ENCODE assay signal across 29 cellular contexts in genomic region chr10:8876171-8876570, GRCh38.
"Had no signal": no experiment of that assay in that cellular context is flagged by ENCODE, and none has a peak within 500 bp of the region (broad histone marks: within the 10 kb centered on the region; RNA-seq: fewer than 3 reads in every experiment).

No MANE protein-coding gene starts in this region.

- H3K4me3 ChIP-seq: pancreas, psoas muscle, right lobe of liver, sigmoid colon, skin epidermis, smooth muscle cell, spleen, suprapubic skin, testis, tibial artery, transverse colon, upper lobe of right lung, uterus had no signal

- H3K27ac ChIP-seq: neutrophil, pancreas, psoas muscle, right lobe of liver, sigmoid colon, skin epidermis, spleen, suprapubic skin, testis, tibial artery, transverse colon, upper lobe of right lung, uterus had no signal

- ATAC-seq: naive thymus-derived CD8-positive, alpha-beta T cell; natural killer cell treated with Interleukin-12 subunit alpha and Interleukin-12 subunit beta and Interleukin-15 and Interleukin-18, amount 100 ng/mL, for 72 hours; pancreas; psoas muscle; right cardiac atrium; right lobe of liver; stimulated activated memory B cell treated with anti-CD40 and anti-IgM and Interleukin-4, amounts not matched to agents 10 μg/mL and 1 μg/mL and 100 μg/mL, for 72 hours; stimulated activated naive CD8-positive, alpha-beta T cell treated with anti-CD3 and anti-CD28 coated beads, Interleukin-15, amount 100 ng/mL, for 72 hours; stimulated activated naive CD8-positive, alpha-beta T cell treated with anti-CD3 and anti-CD28 coated beads, Interleukin-15, Interleukin-2, amounts not matched to agents 100 U/mL and 50 U/mL, for 24 hours; upper lobe of right lung had no signal

- H3K36me3 ChIP-seq: neutrophil, pancreas, right lobe of liver, sigmoid colon, spleen, suprapubic skin, tibial artery, transverse colon, upper lobe of right lung, uterus had no signal

- DNase-seq: naive thymus-derived CD8-positive, alpha-beta T cell; nephron progenitor cell; nucleus accumbens; pancreas; psoas muscle; right cardiac atrium; right lobe of liver; sigmoid colon; spleen; stimulated activated CD4-positive, alpha-beta T cell treated with anti-CD3 and anti-CD28 coated beads, Interleukin-12 subunit alpha, Interleukin-12 subunit beta, amount 100 ng/mL, for 4 hours; stimulated activated CD4-positive, alpha-beta T cell treated with anti-CD3 and anti-CD28 coated beads, Interleukin-1b, Interleukin-23, amount 100 ng/mL, for 48 hours; stimulated activated CD4-positive, alpha-beta T cell treated with anti-CD3 and anti-CD28 coated beads, Interleukin-4, amount 100 ng/mL, for 1 hour; stimulated activated CD4-positive, alpha-beta T cell treated with anti-CD3 and anti-CD28 coated beads, Interleukin-4, amount 100 ng/mL, for 4 hours; stimulated activated CD8-positive, alpha-beta memory T cell treated with anti-CD3 and anti-CD28 coated beads, Interleukin-4, amount 100 ng/mL, for 48 hours; stimulated activated naive CD4-positive, alpha-beta T cell; stimulated activated naive CD8-positive, alpha-beta T cell treated with anti-CD3 and anti-CD28 coated beads, Interleukin-15, amount 100 ng/mL, for 72 hours; stimulated activated naive CD8-positive, alpha-beta T cell treated with anti-CD3 and anti-CD28 coated beads, Interleukin-15, Interleukin-2, amounts not matched to agents 100 U/mL and 50 U/mL, for 24 hours; substantia nigra; testis; tibial artery; transverse colon; upper lobe of right lung; uterus had no signal

- H3K9me3 ChIP-seq: neutrophil, pancreas, psoas muscle, right lobe of liver, sigmoid colon, spleen, suprapubic skin, testis, tibial artery, transverse colon, upper lobe of right lung, uterus had no signal

- H3K4me1 ChIP-seq: pancreas, psoas muscle, right lobe of liver, sigmoid colon, spleen, testis, tibial artery, transverse colon, upper lobe of right lung, uterus had no signal

- H3K27me3 ChIP-seq: neutrophil, pancreas, right lobe of liver, sigmoid colon, spleen, suprapubic skin, testis, tibial artery, transverse colon, upper lobe of right lung, uterus had no signal

- FAIRE-seq: pancreas had no signal

- H3K4me2 ChIP-seq: smooth muscle cell had no signal
